ENCODE assay signal across 2 cellular contexts in genomic region chr5:137741718-137742117, GRCh38.
TF ChIP-seq lines count a peak whose summit lies in the region.

No MANE protein-coding gene starts in this region.

TF ChIP-seq in HepG2, 621 proteins besides CTCF, POLR2A, EP300 and RAD21 (continues in another document):
- TF ChIP-seq KLF6 (CRISPR knock-in tag; IDR thresholded peaks at IDR 0.05) (no peak), RFX5 (IDR thresholded peaks at IDR 0.05; ENCODE audit: low read depth, low read length) (no peak), NR2F2 (IDR thresholded peaks at IDR 0.05; ENCODE audit: borderline replicate concordance, low read depth) (no peak), GMEB1 (CRISPR knock-in tag; IDR thresholded peaks at IDR 0.05; ENCODE audit: borderline replicate concordance) (no peak), KIAA2018 (CRISPR knock-in tag; IDR thresholded peaks at IDR 0.05; ENCODE audit: borderline replicate concordance) (no peak), HNF4A (CRISPR knock-in tag; IDR thresholded peaks at IDR 0.05) (peak; percentile 29; the same call in 1 of the 2 replicates)

TF ChIP-seq in SK-N-SH, 30 proteins besides CTCF, POLR2A, EP300 and RAD21:
- TF ChIP-seq GATA2 (CRISPR knock-in tag; IDR thresholded peaks at IDR 0.05) (no peak), REST (IDR thresholded peaks at IDR 0.05; ENCODE audit: low read depth, low read length) (no peak), MAX (IDR thresholded peaks at IDR 0.05; ENCODE audit: low read depth) (no peak), RFX5 (IDR thresholded peaks at IDR 0.05; ENCODE audit: low read length) (no peak), RCOR1 (IDR thresholded peaks at IDR 0.05; ENCODE audit: low read length) (no peak), TEAD4 (IDR thresholded peaks at IDR 0.05; ENCODE audit: borderline replicate concordance, insufficient read depth) (no peak), GABPA (IDR thresholded peaks at IDR 0.05; ENCODE audit: low read depth) (no peak), PBX3 (IDR thresholded peaks at IDR 0.05) (no peak), IRF3 (IDR thresholded peaks at IDR 0.05; ENCODE audit: low read depth, low read length) (no peak), RXRA (IDR thresholded peaks at IDR 0.05; ENCODE audit: borderline replicate concordance, low read depth) (no peak), CHD2 (IDR thresholded peaks at IDR 0.05; ENCODE audit: low read length, partially characterized antibody) (no peak)
TF ChIP-seq in SK-N-SH: peak in this region for 0.
